In genomic region chr15:101189708-101190107, GRCh38 we compare ENCODE assay signal across 14 cellular contexts.
DNase-seq lines count a peak whose midpoint lies in the region; ATAC-seq, FAIRE-seq and TF ChIP-seq lines count a peak whose summit lies in the region.
"Had no signal": no experiment of that assay in that cellular context is flagged by ENCODE, and none has a peak within 500 bp of the region (broad histone marks: within the 10 kb centered on the region; RNA-seq: fewer than 3 reads in every experiment).

No MANE protein-coding gene starts in this region.

- H3K4me1 ChIP-seq in mammary epithelial cell (ENCODE audit: insufficient read depth, low read length) (peaks cover 27% of the 10 kb centered on the region), H1 (replicated peaks in 1 of 4; ENCODE audit: control insufficient read depth in 3 of 4, insufficient read depth in 4 of 4, low read length in 3 of 4) (peaks cover 1 to 29% (median 12%) of the 10 kb centered on the region in 4 experiments; a peak in 5 of 7 replicates), upper lobe of left lung (peaks cover 35 to 74% (median 59%) of the 10 kb centered on the region in 4 donors)

- H3K27me3 Mint-ChIP-seq in MCF 10A (ENCODE audit: insufficient read depth, unreplicated experiment), result no peaks in the 10 kb centered on the region
- no peaks in the 10 kb centered on the region for H3K27me3 Mint-ChIP-seq in nephron progenitor cell (ENCODE audit: low read depth, poor library complexity)
- H3K27me3 Mint-ChIP-seq: activated CD4-positive, alpha-beta T cell treated with anti-CD3 and anti-CD28 coated beads, Interleukin-2, amount 10 ng/mL, durations not matched to agents 7 days and 5 days; naive B cell had no signal

- no peak overlapping the region for H4K91ac ChIP-seq in H1 (replicated peaks; ENCODE audit: insufficient read length, low read length)

- peaks cover 13% of the 10 kb centered on the region for H3K79me1 ChIP-seq in H1 (ENCODE audit: low read depth, low read length)

- H3K4me3 Mint-ChIP-seq in MCF 10A (ENCODE audit: unreplicated experiment) (no peak overlapping the region), nephron progenitor cell (peak overlapping the region; percentile 21)
- H3K4me3 Mint-ChIP-seq: activated CD4-positive, alpha-beta T cell treated with anti-CD3 and anti-CD28 coated beads, Interleukin-2, amount 10 ng/mL, durations not matched to agents 7 days and 5 days had no signal

- no peak overlapping the region for H3K9ac ChIP-seq in mammary epithelial cell (ENCODE audit: insufficient read depth, low read length)
- peak overlapping the region in 1 of 4 experiments; percentile 19; a peak in 1 of 7 replicates for H3K9ac ChIP-seq in H1 (replicated peaks in 1 of 4; ENCODE audit: extremely low read depth in 1 of 4, low read depth in 3 of 4, low read length in 3 of 4)

- H3K4me2 ChIP-seq in mammary epithelial cell (ENCODE audit: insufficient read depth, low read depth, low read length), result no peak overlapping the region
- H3K4me2 ChIP-seq in H1 (ENCODE audit: insufficient read depth in 1 of 2, low read depth in 2 of 2, low read length in 2 of 2), result no peak overlapping the region; a peak in 1 of 4 replicates

- 93% methylated on average over 14 of the region's 15 CpGs for WGBS in mammary epithelial cell (ENCODE audit: low coverage, missing lambda C conversion rate)
- WGBS in H1 (ENCODE audit: extremely low coverage in 1 of 2, insufficient coverage in 1 of 2, insufficient read length in 1 of 2, insufficient replicate concordance in 2 of 2, low coverage in 1 of 2, low lambda C conversion rate in 2 of 2, missing lambda C conversion rate in 1 of 2), 2 experiments, result 92% methylated on average over 15 of the region's 15 CpGs; no CpG with 5 or more reads in 1 of the 2 experiments
- WGBS in upper lobe of left lung, 2 donors, result 79 to 84% methylated on average over 15 of the region's 15 CpGs

- H4K8ac ChIP-seq in H1 (ENCODE audit: extremely low read depth, insufficient read depth, low read length), result peak overlapping the region; percentile 60; the same call in 1 of the 2 replicates

- no peak for FAIRE-seq in H1 (lab: Jason Lieb, UNC)
- FAIRE-seq: endometrium had no signal

- no peak overlapping the region for H2AK5ac ChIP-seq in H1 (ENCODE audit: low read depth, low read length)

- DNase-seq in MCF 10A (ENCODE audit: unreplicated experiment), result no peak
- no peak for DNase-seq in mammary epithelial cell
- DNase-seq in H1 (ENCODE audit: low read depth in 1 of 2, low spot score in 2 of 2), result no peak
- DNase-seq in nephron progenitor cell, result no peak
- DNase-seq in upper lobe of left lung, result no peak
- DNase-seq in SHP77 treated with DMSO at 0.1 percent for 48 hours (lab: John Stamatoyannopoulos, UW), result no peak
- DNase-seq in Ammon's horn (ENCODE audit: low spot score), result no peak
- DNase-seq: activated CD4-positive, alpha-beta T cell treated with anti-CD3 and anti-CD28 coated beads, Interleukin-2, amount 10 ng/mL, durations not matched to agents 7 days and 5 days; MV-4-11; naive B cell; NCI-H510A; SHP77 had no signal

- intact Hi-C loops in MCF 10A (cut with micrococcal nuclease) (loop anchor here (5.0 kb wide), 1 partner anchor 52 kb away; no protein-coding TSS in a partner anchor), mammary epithelial cell (cut with micrococcal nuclease) (no loop called here)

- TF ChIP-seq RAD21 in H1 (IDR thresholded peaks at IDR 0.05 in 1 of 2, conservative IDR thresholded peaks at IDR 0.05 in 1 of 2; ENCODE audit: low read depth in 2 of 2, low read length in 2 of 2), result no peak

- POLR2A ChIA-PET in MCF 10A (lab: Yijun Ruan, JAX) (interaction anchor here (0.9 kb wide), 1 partner anchor 21 kb away, joined by 3 read pairs; no protein-coding TSS in a partner anchor), H1 (lab: Charles Lee; ENCODE audit: partially characterized antibody) (no interaction called here)

- H3K79me2 ChIP-seq in mammary epithelial cell (ENCODE audit: insufficient read depth, low read length) (peaks cover 98% of the 10 kb centered on the region), H1 (ENCODE audit: control insufficient read depth in 1 of 2, insufficient read depth in 2 of 2, low read length in 2 of 2) (peaks cover 4 to 97% of the 10 kb centered on the region in 2 experiments; a peak in 3 of 4 replicates)

- H3K9me3 Mint-ChIP-seq in MCF 10A (ENCODE audit: unreplicated experiment), result no peaks in the 10 kb centered on the region
- no peaks in the 10 kb centered on the region for H3K9me3 Mint-ChIP-seq in nephron progenitor cell
- H3K9me3 Mint-ChIP-seq: activated CD4-positive, alpha-beta T cell treated with anti-CD3 and anti-CD28 coated beads, Interleukin-2, amount 10 ng/mL, durations not matched to agents 7 days and 5 days; naive B cell had no signal

- no peak for TF ChIP-seq CTCF in MCF 10A (IDR thresholded peaks at IDR 0.05; ENCODE audit: unreplicated experiment)
- TF ChIP-seq CTCF in mammary epithelial cell (conservative IDR thresholded peaks at IDR 0.05 in 1 of 2, IDR thresholded peaks at IDR 0.05 in 1 of 2; ENCODE audit: extremely low read depth in 1 of 2, insufficient read depth in 1 of 2, low read depth in 1 of 2, low read length in 2 of 2), result no peak
- TF ChIP-seq CTCF in H1 (IDR thresholded peaks at IDR 0.05; ENCODE audit: control extremely low read depth in 1 of 3, insufficient read depth in 1 of 3, low read depth in 1 of 3, low read length in 3 of 3), result no peak
- TF ChIP-seq CTCF in nephron progenitor cell (IDR thresholded peaks at IDR 0.05), result no peak
- TF ChIP-seq CTCF in upper lobe of left lung (IDR thresholded peaks at IDR 0.05), result no peak

- H3K27ac ChIP-seq in mammary epithelial cell (ENCODE audit: insufficient read depth, low read depth, low read length), result no peak overlapping the region
- no peak overlapping the region for H3K27ac ChIP-seq in H1 (ENCODE audit: low read depth, low read length)
- peak overlapping the region; percentile 67 to 86 (median 76) for H3K27ac ChIP-seq in upper lobe of left lung

- no peak for TF ChIP-seq POLR2A in H1 (IDR thresholded peaks at IDR 0.05; ENCODE audit: control extremely low read depth in 1 of 2, low read depth in 2 of 2, low read length in 2 of 2)
- TF ChIP-seq POLR2A in upper lobe of left lung (IDR thresholded peaks at IDR 0.05), result no peak

- no peak overlapping the region for H3K18ac ChIP-seq in H1 (ENCODE audit: extremely low read depth, low read length)

- H3K4me3 ChIP-seq in mammary epithelial cell (replicated peaks in 1 of 3; ENCODE audit: insufficient read depth in 1 of 3, low read depth in 2 of 3, low read length in 3 of 3), result no peak overlapping the region
- no peak overlapping the region for H3K4me3 ChIP-seq in H1 (ENCODE audit: extremely low read depth in 1 of 4, insufficient read depth in 2 of 4, low read depth in 3 of 4, low read length in 4 of 4)
- H3K4me3 ChIP-seq in upper lobe of left lung, result peak overlapping the region in 1 of 4 donors; percentile 30

- H2BK120ac ChIP-seq in H1 (replicated peaks; ENCODE audit: low read depth, low read length), result no peak overlapping the region

- H3K4ac ChIP-seq in H1 (replicated peaks; ENCODE audit: insufficient read length, low read depth, low read length), result no peak overlapping the region

- no peak overlapping the region for H3K23ac ChIP-seq in H1 (ENCODE audit: insufficient read length)

- no peak overlapping the region for H3K14ac ChIP-seq in H1 (ENCODE audit: insufficient read length)

- H3K27me3 ChIP-seq in mammary epithelial cell (ENCODE audit: insufficient read depth, low read length), result no peaks in the 10 kb centered on the region
- no peaks in the 10 kb centered on the region for H3K27me3 ChIP-seq in H1 (replicated peaks in 1 of 4; ENCODE audit: control insufficient read depth in 3 of 4, extremely low read depth in 1 of 4, insufficient read depth in 3 of 4, low read length in 3 of 4)
- H3K27me3 ChIP-seq in upper lobe of left lung, result no peaks in the 10 kb centered on the region

- no peaks in the 10 kb centered on the region for H3K23me2 ChIP-seq in H1 (ENCODE audit: low read depth, low read length)

- H2AFZ ChIP-seq in mammary epithelial cell (ENCODE audit: low read depth, low read length) (no peak overlapping the region), H1 (ENCODE audit: low read length) (no peak overlapping the region)

- no peak overlapping the region for H2BK20ac ChIP-seq in H1 (ENCODE audit: low read length)

- TF ChIP-seq EP300 in H1 (IDR thresholded peaks at IDR 0.05; ENCODE audit: borderline replicate concordance in 1 of 2, low read depth in 2 of 2, low read length in 2 of 2) (no peak), upper lobe of left lung (IDR thresholded peaks at IDR 0.05) (no peak)

- H3K4me1 Mint-ChIP-seq in MCF 10A (ENCODE audit: insufficient read depth, unreplicated experiment), result peaks cover 22% of the 10 kb centered on the region
- peaks cover 69% of the 10 kb centered on the region for H3K4me1 Mint-ChIP-seq in nephron progenitor cell

- H3K36me3 ChIP-seq in mammary epithelial cell (ENCODE audit: insufficient read depth, low read length), result no peaks in the 10 kb centered on the region
- no peaks in the 10 kb centered on the region; a peak in 1 of 8 replicates for H3K36me3 ChIP-seq in H1 (ENCODE audit: control insufficient read depth in 2 of 4, insufficient read depth in 4 of 4, low read length in 3 of 4)
- H3K36me3 ChIP-seq in upper lobe of left lung, result no peaks in the 10 kb centered on the region

- H3K27ac Mint-ChIP-seq in MCF 10A (ENCODE audit: low read depth, unreplicated experiment), result peak overlapping the region; percentile 73
- H3K27ac Mint-ChIP-seq in nephron progenitor cell, result peak overlapping the region; percentile 94

- no peaks in the 10 kb centered on the region for H3K36me3 Mint-ChIP-seq in MCF 10A (ENCODE audit: insufficient read depth, unreplicated experiment)
- peaks cover 21% of the 10 kb centered on the region for H3K36me3 Mint-ChIP-seq in nephron progenitor cell (ENCODE audit: low read depth)
- H3K36me3 Mint-ChIP-seq: naive B cell had no signal

- H3K9me3 ChIP-seq in mammary epithelial cell (replicated peaks; ENCODE audit: insufficient read depth, low read length), result no peaks in the 10 kb centered on the region
- no peaks in the 10 kb centered on the region for H3K9me3 ChIP-seq in H1 (ENCODE audit: insufficient read depth in 2 of 2, low read depth in 1 of 2, low read length in 1 of 2)
- no peaks in the 10 kb centered on the region for H3K9me3 ChIP-seq in upper lobe of left lung

- H2BK12ac ChIP-seq in H1 (ENCODE audit: low read depth, low read length), result no peak overlapping the region

- in situ Hi-C loops in mammary epithelial cell (cut with MboI; ENCODE audit: low sequenced_read_pairs in 2 of 2), result no loop called here

- CTCF ChIA-PET in MCF 10A (lab: Yijun Ruan, JAX), result interaction anchor here (0.6 to 1.4 kb wide), 3 partner anchors 32 to 101 kb away, joined by 3 read pairs; no protein-coding TSS in a partner anchor
- CTCF ChIA-PET in mammary epithelial cell (lab: Charles Lee; ENCODE audit: low non-redundant PET), result no interaction called here
- CTCF ChIA-PET in H1 (lab: Charles Lee; ENCODE audit: partially characterized antibody), result interaction anchor here (0.7 to 1.5 kb wide), 11 partner anchors 8 to 178 kb away, joined by 3 to 6 read pairs (median 3); partner anchors contain the start of gene CHSY1

- H3K56ac ChIP-seq in H1 (replicated peaks; ENCODE audit: insufficient read length, low read depth, low read length), result no peak overlapping the region

- dilution Hi-C loops in mammary epithelial cell (cut with HindIII; ENCODE audit: low sequenced_read_pairs), result loop anchor here (5.0 kb wide), 2 partner anchors 53 to 77 kb away; no protein-coding TSS in a partner anchor

- H4K20me1 ChIP-seq in mammary epithelial cell (ENCODE audit: insufficient read depth, low read length) (peaks cover 4% of the 10 kb centered on the region), H1 (replicated peaks in 1 of 2; ENCODE audit: control insufficient read depth in 1 of 2, insufficient read depth in 2 of 2, low read length in 2 of 2) (peaks cover 22 to 25% of the 10 kb centered on the region in 2 experiments)

- BruUV-seq in MCF 10A (replicated peaks; lab: Mats Ljungman, UMichigan), result no TSS peak
- BruUV-seq in mammary epithelial cell (replicated peaks; lab: Mats Ljungman, UMichigan), result no TSS peak

- no peak overlapping the region for H4K5ac ChIP-seq in H1 (ENCODE audit: insufficient read length, low read depth, low read length)

- ATAC-seq in upper lobe of left lung (ENCODE audit: low FRiP score in 2 of 2) (no peak), HG02642 (IDR thresholded peaks at IDR 0.05; ENCODE audit: poor library complexity, unreplicated experiment) (no peak)

- no peak overlapping the region for H2BK5ac ChIP-seq in H1 (ENCODE audit: low read depth, low read length)

- H2BK15ac ChIP-seq in H1 (ENCODE audit: low read length), result no peak overlapping the region

Comparison
In these comparisons a context has a peak if more than half of its experiments do, and no peak if none do; other contexts are left out.
1. H3K27ac ChIP-seq: peak in upper lobe of left lung (4 of 4); none in mammary epithelial cell (single experiment) and H1 (single experiment).